ENCODE assay signal across 23 cellular contexts in genomic region chr11:15579287-15580001, GRCh38.
"Had no signal": no experiment of that assay in that cellular context is flagged by ENCODE, and none has a peak within 500 bp of the region (broad histone marks: within the 10 kb centered on the region; RNA-seq: fewer than 3 reads in every experiment).

No MANE protein-coding gene starts in this region.

- H3K36me3 ChIP-seq: left ventricle myocardium inferior, vagina had no signal

- H3K4me3 ChIP-seq: hepatocyte, left ventricle myocardium inferior, mucosa of descending colon, testis, vagina had no signal

- H3K27ac ChIP-seq: foreskin keratinocyte, hepatocyte, left ventricle myocardium inferior, testis, vagina had no signal

- H3K27me3 ChIP-seq: foreskin keratinocyte, hepatocyte, testis, vagina had no signal

- H3K9me3 ChIP-seq: left ventricle myocardium inferior, mucosa of descending colon, testis, vagina had no signal

- H3K4me1 ChIP-seq: foreskin keratinocyte, testis, vagina had no signal

- DNase-seq: activated B cell treated with CpG ODN at 0.5 μM for 24 hours; activated CD4-positive, alpha-beta T cell treated with anti-CD3 and anti-CD28 coated beads for 36 hours; activated CD4-positive, alpha-beta T cell treated with anti-CD3 and anti-CD28 coated beads, Interleukin-2, amount 50 U/mL, for 4 hours; activated CD8-positive, alpha-beta memory T cell treated with anti-CD3 and anti-CD28 coated beads for 24 hours; activated CD8-positive, alpha-beta memory T cell treated with anti-CD3 and anti-CD28 coated beads, Interleukin-2, amount 50 U/mL, for 4 hours; activated naive CD4-positive, alpha-beta T cell; activated naive CD8-positive, alpha-beta T cell treated with anti-CD3 and anti-CD28 coated beads, Interleukin-2, amount 10 ng/mL, durations not matched to agents 7 days and 5 days; activated T-cell treated with anti-CD3 and anti-CD28 coated beads, Interleukin-2, amount 50 U/mL, for 24 hours; amniotic stem cell; cerebellar nuclear complex; cortex of kidney; foreskin keratinocyte; immature natural killer cell; left ventricle myocardium inferior; mucosa of descending colon; naive B cell; occipital lobe; posterior cingulate gyrus; stimulated activated CD4-positive, alpha-beta T cell treated with anti-CD3 and anti-CD28 coated beads, Interleukin-4, amount 100 ng/mL, for 1 hour; stimulated activated naive CD4-positive, alpha-beta T cell; testis had no signal
